10 cellular contexts compared by ENCODE assay signal in the genomic region with DNA sequence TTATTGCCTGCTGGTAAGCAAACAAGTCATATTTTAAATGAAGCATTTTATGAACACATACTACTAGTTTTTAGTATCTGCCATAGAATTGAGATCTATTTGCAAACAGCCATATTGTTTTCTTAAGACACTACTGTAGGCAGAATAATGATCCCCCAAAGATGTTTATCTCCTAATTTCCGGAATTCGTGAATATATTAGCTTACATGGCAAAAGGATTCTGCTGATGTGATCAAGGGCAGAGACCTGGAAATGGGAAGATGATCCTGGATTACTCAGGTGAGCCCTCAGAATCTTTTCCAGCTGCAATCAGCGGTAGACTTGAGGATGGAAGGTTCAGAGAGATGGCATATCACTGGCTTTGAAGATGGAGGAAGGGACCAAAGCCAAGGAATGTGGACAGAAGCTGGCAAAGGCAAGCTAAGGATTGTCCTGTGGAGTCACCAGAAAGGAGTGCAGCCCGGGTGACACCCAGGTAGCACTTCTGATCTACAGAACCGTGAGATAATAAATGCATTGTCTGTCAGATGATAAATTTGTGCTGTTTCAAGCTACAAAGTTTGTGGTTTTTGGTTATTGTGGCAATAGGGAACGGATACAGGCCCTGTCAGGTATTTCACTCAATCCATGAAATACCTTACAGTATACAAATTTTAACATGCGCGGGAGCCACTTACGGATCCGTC. TPM values are rescaled to one million over a fixed set of nuclear protein-coding genes. Genes with fewer than 3 reads are reported as not detected.
DNase-seq lines count a peak whose midpoint lies in the region; ATAC-seq, FAIRE-seq and TF ChIP-seq lines count a peak whose summit lies in the region.
"Had no signal": no experiment of that assay in that cellular context is flagged by ENCODE, and none has a peak within 500 bp of the region (broad histone marks: within the 10 kb centered on the region; RNA-seq: fewer than 3 reads in every experiment).

No MANE protein-coding gene starts in this region.

- TF ChIP-seq CTCF in GM12865 (IDR thresholded peaks at IDR 0.05; ENCODE audit: insufficient read depth, low read depth, low read length, missing control alignments), result no peak
- no peak for TF ChIP-seq CTCF in astrocyte (IDR thresholded peaks at IDR 0.05; ENCODE audit: insufficient read depth, low read depth, low read length)

- no peak for ATAC-seq in HG02981 (IDR thresholded peaks at IDR 0.05; ENCODE audit: unreplicated experiment)
- ATAC-seq in GM21786 (IDR thresholded peaks at IDR 0.05; ENCODE audit: unreplicated experiment), result no peak

- H3K4me3 ChIP-seq in ACC112 (ENCODE audit: low read depth, low read length), result no peak overlapping the region
- no peak overlapping the region for H3K4me3 ChIP-seq in GM12865 (ENCODE audit: low read depth, low read length)
- H3K4me3 ChIP-seq in astrocyte (ENCODE audit: insufficient read depth, low read depth, low read length), result no peak overlapping the region

- H3K27me3 Mint-ChIP-seq in astrocyte (ENCODE audit: low read depth, unreplicated experiment), result no peaks in the 10 kb centered on the region
- H3K27me3 Mint-ChIP-seq: type B pancreatic cell had no signal

- H3K9me3 Mint-ChIP-seq in astrocyte (ENCODE audit: unreplicated experiment), result no peaks in the 10 kb centered on the region

- no peaks in the 10 kb centered on the region for H4K20me1 ChIP-seq in astrocyte (ENCODE audit: insufficient read depth, low read length)

- H3K36me3 Mint-ChIP-seq in astrocyte (ENCODE audit: low read depth, unreplicated experiment), result no peaks in the 10 kb centered on the region

- no peaks in the 10 kb centered on the region for H3K9me3 ChIP-seq in astrocyte (ENCODE audit: insufficient read depth, low read depth, low read length)

- H3K4me1 Mint-ChIP-seq in astrocyte (ENCODE audit: low read depth, unreplicated experiment), result peaks cover 5% of the 10 kb centered on the region

- peak overlapping the region; percentile 82 for H2AFZ ChIP-seq in ACC112 (ENCODE audit: low read length, unreplicated experiment)
- H2AFZ ChIP-seq in astrocyte (ENCODE audit: low read depth, low read length), result peak overlapping the region; percentile 96

- DNase-seq in GM12865 (ENCODE audit: low read depth) (peak; percentile 1), astrocyte (ENCODE audit: low read depth) (peak; percentile 10), KBM-7 (no peak), NAMALWA (ENCODE audit: low spot score) (no peak)

- no peak overlapping the region for H3K27ac ChIP-seq in ACC112 (ENCODE audit: low read depth, low read length)
- H3K27ac ChIP-seq in astrocyte (ENCODE audit: low read depth, low read length), result no peak overlapping the region
- H3K27ac ChIP-seq in layer of hippocampus (ENCODE audit: low read depth, low read length), result peak overlapping the region; percentile 98
- H3K27ac ChIP-seq: epithelial cell of prostate had no signal

- no peak overlapping the region for H3K27ac Mint-ChIP-seq in astrocyte (ENCODE audit: unreplicated experiment)
- H3K27ac Mint-ChIP-seq: type B pancreatic cell had no signal

- H3K4me3 Mint-ChIP-seq in astrocyte (ENCODE audit: unreplicated experiment), result no peak overlapping the region
- H3K4me3 Mint-ChIP-seq: type B pancreatic cell had no signal

- no peaks in the 10 kb centered on the region for H3K27me3 ChIP-seq in ACC112 (ENCODE audit: insufficient read depth, low read length)
- H3K27me3 ChIP-seq in astrocyte (ENCODE audit: insufficient read depth, low read length), result no peaks in the 10 kb centered on the region
- no peaks in the 10 kb centered on the region for H3K27me3 ChIP-seq in layer of hippocampus (ENCODE audit: control insufficient read depth, insufficient read depth, low read length)

- FAIRE-seq in astrocyte (lab: Jason Lieb, UNC), result no peak

- H3K4me2 ChIP-seq in astrocyte (ENCODE audit: low read length), result no peak overlapping the region

- H3K4me1 ChIP-seq in ACC112 (ENCODE audit: control insufficient read depth, insufficient read depth, low read length, unreplicated experiment) (peaks cover 10% of the 10 kb centered on the region), astrocyte (ENCODE audit: insufficient read depth, low read length) (peaks cover 8% of the 10 kb centered on the region)

- H3K79me2 ChIP-seq in ACC112 (ENCODE audit: control insufficient read depth, insufficient read depth, low read length, unreplicated experiment), result peaks cover 30% of the 10 kb centered on the region
- peaks cover 19% of the 10 kb centered on the region for H3K79me2 ChIP-seq in astrocyte (ENCODE audit: insufficient read depth, low read length)

- no peak overlapping the region for H3K9ac ChIP-seq in astrocyte (ENCODE audit: low read length)

- in situ Hi-C loops in KBM-7 (cut with MboI; ENCODE audit: low pct_unique_long_range_greater_than_20kb, low sequenced_read_pairs), result no loop called here

- H3K36me3 ChIP-seq in ACC112 (ENCODE audit: insufficient read depth, low read length), result peaks cover 35% of the 10 kb centered on the region
- no peaks in the 10 kb centered on the region for H3K36me3 ChIP-seq in astrocyte (ENCODE audit: insufficient read depth, low read length)

RNA-seq across cellular contexts. Expression of a gene that starts 1.0 kb away (rescaled TPM):
- total RNA-seq in astrocyte, result 31.9 and 32.5 TPM in 2 replicates

Comparison
In these comparisons a context has a peak if more than half of its experiments do, and no peak if none do; other contexts are left out.
1. DNase-seq: peak in GM12865 (single experiment) and astrocyte (single experiment); none in KBM-7 (single experiment) and NAMALWA (single experiment).